Comparison of ENCODE assay signal across 8 cellular contexts in genomic region chr11:134050541-134051383, GRCh38. TPM values are rescaled to one million over a fixed set of nuclear protein-coding genes. Genes with fewer than 3 reads are reported as not detected.
A peak's percentile ranks its signal among the peaks of the same experiment; 100 is the strongest.
DNase-seq lines count a peak whose midpoint lies in the region; ATAC-seq and TF ChIP-seq lines count a peak whose summit lies in the region.

No MANE protein-coding gene starts in this region.

- H3K4me3 ChIP-seq in Caco-2 (ENCODE audit: low read depth, low read length) (0 out of 2 replicates have a peak overlapping the region, but pooled peaks have one; percentile 11), OCI-LY7 (ENCODE audit: low read depth, low read length, poor library complexity, severe bottlenecking) (no peak overlapping the region)

- POLR2A ChIA-PET in Caco-2 (lab: Charles Lee) = interaction anchor here (0.6 to 1.2 kb wide), 2 partner anchors 109 to 113 kb away, joined by 3 read pairs; no protein-coding TSS in a partner anchor
- POLR2A ChIA-PET in OCI-LY7 (lab: Charles Lee) = interaction anchor here (0.6 kb wide), 1 partner anchor 12 kb away, joined by 3 read pairs; no protein-coding TSS in a partner anchor

- DNase-seq in Caco-2 (peak; percentile 69 to 86), HUDEP-2 (lab: John Stamatoyannopoulos, UW; ENCODE audit: unreplicated experiment in 76 of 76) (peak in 42 of 76 experiments; percentile 1 to 63 (median 22)), OCI-LY7 (ENCODE audit: low spot score) (peak; percentile 62), fibroblast of gingiva (ENCODE audit: low read depth) (peak; percentile 51), neural crest cell (ENCODE audit: low read depth, low spot score) (peak; percentile 75), stromal cell of bone marrow (ENCODE audit: low read depth) (peak; percentile 36)
- peak; percentile 79 to 85 for DNase-seq in activated T-cell treated with anti-CD3 and anti-CD28 coated beads, Interleukin-2, amount 50 U/mL, for 48 hours

- no peaks in the 10 kb centered on the region; the same call in 1 of the 2 replicates for H3K27me3 ChIP-seq in Caco-2 (replicated peaks; ENCODE audit: control insufficient read depth, insufficient read depth, low read length)

- no peaks in the 10 kb centered on the region for H3K79me2 ChIP-seq in OCI-LY7 (ENCODE audit: insufficient read depth, low read depth, low read length)

- TF ChIP-seq CTCF in Caco-2 (IDR thresholded peaks at IDR 0.05; ENCODE audit: insufficient read depth in 1 of 2, low read depth in 1 of 2, low read length in 1 of 2, severe bottlenecking in 1 of 2, unreplicated experiment in 1 of 2) (peak; percentile 98), OCI-LY7 (conservative IDR thresholded peaks at IDR 0.05; ENCODE audit: low read length) (peak; percentile 87), neural crest cell (conservative IDR thresholded peaks at IDR 0.05) (peak; percentile 98)

- H3K4me1 Mint-ChIP-seq in Caco-2 (ENCODE audit: low read depth, unreplicated experiment) (no peaks in the 10 kb centered on the region), neural crest cell (peaks cover 36% of the 10 kb centered on the region)

- no peak overlapping the region for H2AFZ ChIP-seq in OCI-LY7 (ENCODE audit: low read length)

- H3K9me3 ChIP-seq in Caco-2 = no peaks in the 10 kb centered on the region
- no peaks in the 10 kb centered on the region for H3K9me3 ChIP-seq in OCI-LY7 (ENCODE audit: low read length)

- intact Hi-C loops in Caco-2 (cut with micrococcal nuclease; ENCODE audit: unreplicated experiment) = loop anchor here (1.0 kb wide), 2 partner anchors 48 to 89 kb away; no protein-coding TSS in a partner anchor
- intact Hi-C loops in OCI-LY7 (cut with micrococcal nuclease; ENCODE audit: unreplicated experiment) = loop anchor here (1.0 kb wide), 1 partner anchor 89 kb away; no protein-coding TSS in a partner anchor

- H3K27me3 Mint-ChIP-seq in Caco-2 (ENCODE audit: insufficient read depth, unreplicated experiment) (peaks cover 34% of the 10 kb centered on the region), neural crest cell (ENCODE audit: low read depth) (peaks cover 47% of the 10 kb centered on the region)

- H3K27ac ChIP-seq in OCI-LY7 (ENCODE audit: low read depth, low read length, poor library complexity, severe bottlenecking) = no peak overlapping the region

- no TSS peak for BruUV-seq in Caco-2 (replicated peaks; lab: Mats Ljungman, UMichigan)
- BruUV-seq in OCI-LY7 (replicated peaks; lab: Mats Ljungman, UMichigan) = no TSS peak

- H3K9me2 ChIP-seq in OCI-LY7 (ENCODE audit: insufficient read depth, low read length) = no peaks in the 10 kb centered on the region

- H3K4me2 ChIP-seq in OCI-LY7 (ENCODE audit: low read length) = no peak overlapping the region

- ATAC-seq in GM21367 (IDR thresholded peaks at IDR 0.05; ENCODE audit: unreplicated experiment) = peak; percentile 80

- no peaks in the 10 kb centered on the region for H3K36me3 ChIP-seq in Caco-2 (ENCODE audit: control insufficient read depth, insufficient read depth, low read length)
- H3K36me3 ChIP-seq in OCI-LY7 (ENCODE audit: insufficient read depth, low read length) = no peaks in the 10 kb centered on the region

- H3K4me3 Mint-ChIP-seq in Caco-2 (ENCODE audit: unreplicated experiment) (peak overlapping the region; percentile 47), neural crest cell (no peak overlapping the region)

- no peaks in the 10 kb centered on the region for H4K20me1 ChIP-seq in OCI-LY7 (ENCODE audit: insufficient read depth, low read length)

- CTCF ChIA-PET in Caco-2 (lab: Charles Lee) (interaction anchor here (0.6 to 2.3 kb wide), 27 partner anchors 11 to 429 kb away, joined by 3 to 70 read pairs (median 3); partner anchors contain the start of genes NCAPD3 and VPS26B), OCI-LY7 (lab: Charles Lee; ENCODE audit: unreplicated experiment) (interaction anchor here (0.5 to 0.6 kb wide), 5 partner anchors 10 to 681 kb away, joined by 3 to 4 read pairs (median 3); no protein-coding TSS in a partner anchor)

- H3K36me3 Mint-ChIP-seq in Caco-2 (ENCODE audit: insufficient read depth, unreplicated experiment) = no peaks in the 10 kb centered on the region
- no peaks in the 10 kb centered on the region for H3K36me3 Mint-ChIP-seq in neural crest cell (ENCODE audit: low read depth)

- H3K4me1 ChIP-seq in Caco-2 (peaks cover 4% of the 10 kb centered on the region; the same call in 1 of the 2 replicates), OCI-LY7 (ENCODE audit: insufficient read depth, low read length, poor library complexity, severe bottlenecking) (no peaks in the 10 kb centered on the region)

- H3K9me3 Mint-ChIP-seq in Caco-2 (ENCODE audit: unreplicated experiment) (no peaks in the 10 kb centered on the region), neural crest cell (no peaks in the 10 kb centered on the region)

- H3K27ac Mint-ChIP-seq in Caco-2 (ENCODE audit: unreplicated experiment) (no peak overlapping the region), neural crest cell (ENCODE audit: unreplicated experiment) (no peak overlapping the region)

RNA-seq across cellular contexts. Expression of gene JAM3, which starts 18.1 kb away (rescaled TPM):
- 0.65 and 1.5 TPM in 2 replicates for total RNA-seq in Caco-2 (2022)
- not detected in 2 replicates for total RNA-seq in OCI-LY7 (2014; rRNA removed; shearing (Covaris generic))
- total RNA-seq in OCI-LY7 (2022) = not detected in 2 replicates
- total RNA-seq in neural crest cell = 98.6 and 99.9 TPM in 2 replicates

Comparison
In these comparisons a context has a peak if more than half of its experiments do, and no peak if none do; other contexts are left out.
1. DNase-seq: peak in every context shown above with its lines; median percentile 82 in activated T-cell treated with anti-CD3 and anti-CD28 coated beads, Interleukin-2, amount 50 U/mL, for 48 hours; 78 in Caco-2; 75 in neural crest cell; 62 in OCI-LY7; 51 in fibroblast of gingiva; 36 in stromal cell of bone marrow; 22 in HUDEP-2.
2. RNA of gene JAM3, which starts 18.1 kb away (total RNA-seq): 98.6 to 99.9 TPM in neural crest cell; 0.65 to 1.5 TPM in Caco-2 and not detected in OCI-LY7; every median in the first group is over 10 times any median in the second.
3. Peak in every context shown above with its lines, with median percentiles within 50 percentile points of each other: CTCF ChIP-seq.